Comparison of ENCODE assay signal across 17 cellular contexts in genomic region chr12:66713984-66714383, GRCh38. TPM values are rescaled to one million over a fixed set of nuclear protein-coding genes. Genes with fewer than 3 reads are reported as not detected.
A peak's percentile ranks its signal among the peaks of the same experiment; 100 is the strongest.
DNase-seq lines count a peak whose midpoint lies in the region; ATAC-seq lines count a peak whose summit lies in the region.
"Had no signal": no experiment of that assay in that cellular context is flagged by ENCODE, and none has a peak within 500 bp of the region (broad histone marks: within the 10 kb centered on the region; RNA-seq: fewer than 3 reads in every experiment).

No MANE protein-coding gene starts in this region.

- intact Hi-C loops in naive thymus-derived CD4-positive, alpha-beta T cell (cut with micrococcal nuclease): loop anchor here (5.0 to 10.0 kb wide), 3 partner anchors 63 to 551 kb away; partner anchors contain the start of gene CAND1 (in 1 of the 2)
- intact Hi-C loops in activated CD4-positive, alpha-beta T cell treated with anti-CD3 and anti-CD28 coated beads, Interleukin-2, amount 10 ng/mL, durations not matched to agents 24 days and 14 days (cut with micrococcal nuclease): no loop called here

- DNase-seq in T-helper 1 cell (no peak), C1 segment of cervical spinal cord (lab: John Stamatoyannopoulos, UW) (no peak), pons (ENCODE audit: low spot score) (no peak)
- DNase-seq in naive thymus-derived CD4-positive, alpha-beta T cell: peak in 2 of 9 donors; percentile 16
- no peak for DNase-seq in activated CD4-positive, alpha-beta T cell treated with anti-CD3 and anti-CD28 coated beads, Interleukin-2, amount 10 ng/mL, durations not matched to agents 24 days and 14 days
- DNase-seq: activated naive CD4-positive, alpha-beta T cell treated with anti-CD3 and anti-CD28 coated beads, Interleukin-2, amount 50 U/mL, for 16 hours; hypothalamus; left ventricle myocardium superior; NCI-H1436; NCI-H510A treated with DMSO at 0.1 percent for 48 hours; Peyer's patch; substantia nigra had no signal

- peak overlapping the region; percentile 13 for H3K4me3 Mint-ChIP-seq in T-helper 1 cell treated with Interleukin-12 subunit alpha and Interleukin-12 subunit beta and Interleukin-4 antibody, amounts not matched to agents 30 μg/mL and 1 μg/mL, for 36 hours
- H3K4me3 Mint-ChIP-seq in activated T-helper 17 cell treated with anti-CD3 and anti-CD28 coated beads, Interleukin-2, amount 50 U/mL, for 72 hours: peak overlapping the region; percentile 2
- H3K4me3 Mint-ChIP-seq in naive thymus-derived CD4-positive, alpha-beta T cell: peak overlapping the region; percentile 21 to 80 (median 70)
- H3K4me3 Mint-ChIP-seq in activated CD4-positive, alpha-beta T cell treated with anti-CD3 and anti-CD28 coated beads, Interleukin-2, amount 10 ng/mL, durations not matched to agents 24 days and 14 days: no peak overlapping the region

- no peaks in the 10 kb centered on the region for H3K36me3 ChIP-seq in naive thymus-derived CD4-positive, alpha-beta T cell (ENCODE audit: control insufficient read depth in 2 of 3, insufficient read depth in 3 of 3, low read length in 3 of 3)
- H3K36me3 ChIP-seq: Peyer's patch had no signal

- peaks cover 17% of the 10 kb centered on the region for H3K27me3 Mint-ChIP-seq in T-helper 1 cell treated with Interleukin-12 subunit alpha and Interleukin-12 subunit beta and Interleukin-4 antibody, amounts not matched to agents 30 μg/mL and 1 μg/mL, for 36 hours (ENCODE audit: low read depth)
- no peaks in the 10 kb centered on the region for H3K27me3 Mint-ChIP-seq in activated T-helper 17 cell treated with anti-CD3 and anti-CD28 coated beads, Interleukin-2, amount 50 U/mL, for 72 hours
- peaks cover 0 to 11% (median 0%) of the 10 kb centered on the region in 5 donors for H3K27me3 Mint-ChIP-seq in naive thymus-derived CD4-positive, alpha-beta T cell
- H3K27me3 Mint-ChIP-seq in activated CD4-positive, alpha-beta T cell treated with anti-CD3 and anti-CD28 coated beads, Interleukin-2, amount 10 ng/mL, durations not matched to agents 24 days and 14 days: peaks cover 3% of the 10 kb centered on the region

- H3K9me3 ChIP-seq in naive thymus-derived CD4-positive, alpha-beta T cell (ENCODE audit: control insufficient read depth in 2 of 3, low read length in 3 of 3): no peaks in the 10 kb centered on the region
- H3K9me3 ChIP-seq: Peyer's patch had no signal

- no peaks in the 10 kb centered on the region for H3K27me3 ChIP-seq in naive thymus-derived CD4-positive, alpha-beta T cell (ENCODE audit: control insufficient read depth in 2 of 2, insufficient read depth in 2 of 2, low read length in 2 of 2)
- H3K27me3 ChIP-seq: Peyer's patch had no signal

- H3K27ac ChIP-seq in naive thymus-derived CD4-positive, alpha-beta T cell (ENCODE audit: low read depth, low read length): peak overlapping the region; percentile 55
- H3K27ac ChIP-seq: 22Rv1, Peyer's patch had no signal

- H3K4me3 ChIP-seq in naive thymus-derived CD4-positive, alpha-beta T cell (ENCODE audit: low read length): peak overlapping the region; percentile 36
- H3K4me3 ChIP-seq: K562 had no signal

- POLR2A ChIA-PET in naive thymus-derived CD4-positive, alpha-beta T cell (lab: Charles Lee): no interaction called here

- peaks cover 16% of the 10 kb centered on the region for H3K4me1 Mint-ChIP-seq in T-helper 1 cell treated with Interleukin-12 subunit alpha and Interleukin-12 subunit beta and Interleukin-4 antibody, amounts not matched to agents 30 μg/mL and 1 μg/mL, for 36 hours (ENCODE audit: low read depth)
- peaks cover 16% of the 10 kb centered on the region for H3K4me1 Mint-ChIP-seq in activated T-helper 17 cell treated with anti-CD3 and anti-CD28 coated beads, Interleukin-2, amount 50 U/mL, for 72 hours
- peaks cover 13 to 61% (median 44%) of the 10 kb centered on the region in 7 donors for H3K4me1 Mint-ChIP-seq in naive thymus-derived CD4-positive, alpha-beta T cell
- peaks cover 15% of the 10 kb centered on the region for H3K4me1 Mint-ChIP-seq in activated CD4-positive, alpha-beta T cell treated with anti-CD3 and anti-CD28 coated beads, Interleukin-2, amount 10 ng/mL, durations not matched to agents 24 days and 14 days

- no peaks in the 10 kb centered on the region for H3K9me3 Mint-ChIP-seq in T-helper 1 cell treated with Interleukin-12 subunit alpha and Interleukin-12 subunit beta and Interleukin-4 antibody, amounts not matched to agents 30 μg/mL and 1 μg/mL, for 36 hours
- H3K9me3 Mint-ChIP-seq in activated T-helper 17 cell treated with anti-CD3 and anti-CD28 coated beads, Interleukin-2, amount 50 U/mL, for 72 hours: no peaks in the 10 kb centered on the region
- H3K9me3 Mint-ChIP-seq in naive thymus-derived CD4-positive, alpha-beta T cell: peaks cover 0 to 6% (median 0%) of the 10 kb centered on the region in 11 donors
- peaks cover 6% of the 10 kb centered on the region for H3K9me3 Mint-ChIP-seq in activated CD4-positive, alpha-beta T cell treated with anti-CD3 and anti-CD28 coated beads, Interleukin-2, amount 10 ng/mL, durations not matched to agents 24 days and 14 days

- peak; percentile 58 for ATAC-seq in GM21423 (IDR thresholded peaks at IDR 0.05; ENCODE audit: unreplicated experiment)
- ATAC-seq in activated T-helper 17 cell treated with anti-CD3 and anti-CD28 coated beads, Interleukin-2, amount 50 U/mL, for 72 hours (replicated peaks): no peak
- ATAC-seq in naive thymus-derived CD4-positive, alpha-beta T cell: no peak
- ATAC-seq: K562, left ventricle myocardium superior had no signal

- peaks cover 0 to 31% of the 10 kb centered on the region in 2 donors for H3K4me1 ChIP-seq in naive thymus-derived CD4-positive, alpha-beta T cell (ENCODE audit: control insufficient read depth in 2 of 2, insufficient read depth in 2 of 2, low read length in 2 of 2)
- H3K4me1 ChIP-seq: Peyer's patch had no signal

- no peaks in the 10 kb centered on the region for H3K36me3 Mint-ChIP-seq in T-helper 1 cell treated with Interleukin-12 subunit alpha and Interleukin-12 subunit beta and Interleukin-4 antibody, amounts not matched to agents 30 μg/mL and 1 μg/mL, for 36 hours (ENCODE audit: low read depth)
- no peaks in the 10 kb centered on the region for H3K36me3 Mint-ChIP-seq in activated T-helper 17 cell treated with anti-CD3 and anti-CD28 coated beads, Interleukin-2, amount 50 U/mL, for 72 hours (ENCODE audit: low read depth)
- H3K36me3 Mint-ChIP-seq in naive thymus-derived CD4-positive, alpha-beta T cell: peaks cover 0 to 4% (median 0%) of the 10 kb centered on the region in 5 donors
- no peaks in the 10 kb centered on the region for H3K36me3 Mint-ChIP-seq in activated CD4-positive, alpha-beta T cell treated with anti-CD3 and anti-CD28 coated beads, Interleukin-2, amount 10 ng/mL, durations not matched to agents 24 days and 14 days (ENCODE audit: low read depth)

- no peak overlapping the region for H3K27ac Mint-ChIP-seq in T-helper 1 cell treated with Interleukin-12 subunit alpha and Interleukin-12 subunit beta and Interleukin-4 antibody, amounts not matched to agents 30 μg/mL and 1 μg/mL, for 36 hours
- peak overlapping the region; percentile 9 for H3K27ac Mint-ChIP-seq in activated T-helper 17 cell treated with anti-CD3 and anti-CD28 coated beads, Interleukin-2, amount 50 U/mL, for 72 hours
- peak overlapping the region in 8 of 9 donors; percentile 49 to 97 (median 82) for H3K27ac Mint-ChIP-seq in naive thymus-derived CD4-positive, alpha-beta T cell
- no peak overlapping the region for H3K27ac Mint-ChIP-seq in activated CD4-positive, alpha-beta T cell treated with anti-CD3 and anti-CD28 coated beads, Interleukin-2, amount 10 ng/mL, durations not matched to agents 24 days and 14 days

- CTCF ChIA-PET in naive thymus-derived CD4-positive, alpha-beta T cell (lab: Charles Lee): interaction anchor here (1.4 kb wide), 1 partner anchor 146 kb away, joined by 5 read pairs; no protein-coding TSS in a partner anchor

RNA-seq across cellular contexts. Expression of gene GRIP1, which starts 35.1 kb away (rescaled TPM):
- under 1 TPM; 0.19 to 0.86 TPM for total RNA-seq in activated T-helper 17 cell treated with anti-CD3 and anti-CD28 coated beads, Interleukin-2, amount 50 U/mL, for 72 hours
- total RNA-seq in naive thymus-derived CD4-positive, alpha-beta T cell: 1 to 10 TPM in 4 of 5 experiments, under 1 TPM in 1; 0.34 to 6.5 (median 3.7) TPM
- under 1 TPM; 0.25 to 0.58 TPM for polyA plus RNA-seq in naive thymus-derived CD4-positive, alpha-beta T cell
- 0.26 and 0.40 TPM in 2 replicates for total RNA-seq in activated CD4-positive, alpha-beta T cell treated with anti-CD3 and anti-CD28 coated beads, Interleukin-2, amount 10 ng/mL, durations not matched to agents 24 days and 14 days

Comparison
In these comparisons a context has a peak if more than half of its experiments do, and no peak if none do; other contexts are left out.
1. H3K27ac Mint-ChIP-seq: peak in activated T-helper 17 cell treated with anti-CD3 and anti-CD28 coated beads, Interleukin-2, amount 50 U/mL, for 72 hours (single experiment) and naive thymus-derived CD4-positive, alpha-beta T cell (8 of 9); none in T-helper 1 cell treated with Interleukin-12 subunit alpha and Interleukin-12 subunit beta and Interleukin-4 antibody, amounts not matched to agents 30 μg/mL and 1 μg/mL, for 36 hours (single experiment) and activated CD4-positive, alpha-beta T cell treated with anti-CD3 and anti-CD28 coated beads, Interleukin-2, amount 10 ng/mL, durations not matched to agents 24 days and 14 days (single experiment).